In the genomic region with DNA sequence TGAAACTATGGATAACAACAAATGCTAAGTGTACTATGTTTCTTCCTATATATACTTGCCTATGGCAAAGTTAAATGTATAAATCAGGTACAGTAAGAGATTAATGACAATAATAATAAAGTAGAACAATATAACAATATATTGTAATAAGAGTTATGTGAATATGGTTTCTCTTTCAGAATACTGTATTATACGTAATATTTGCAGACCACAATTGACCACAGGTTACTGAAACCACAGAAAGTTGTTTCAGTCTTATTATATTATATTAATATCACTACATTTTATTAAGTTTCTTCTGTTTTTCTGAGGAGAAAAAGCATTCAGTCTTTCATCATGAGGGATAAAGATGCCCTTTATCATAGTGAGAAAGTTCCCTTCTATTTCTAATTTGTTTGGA, we compare ENCODE assay signal across 25 cellular contexts.
"Had no signal": no experiment of that assay in that cellular context is flagged by ENCODE, and none has a peak within 500 bp of the region (broad histone marks: within the 10 kb centered on the region; RNA-seq: fewer than 3 reads in every experiment).

No MANE protein-coding gene starts in this region.

- H3K9me3 ChIP-seq: SK-N-SH had no signal

- H3K27ac ChIP-seq: RWPE1 had no signal

- H3K4me3 Mint-ChIP-seq: T-cell; T-helper 1 cell treated with Interleukin-12 subunit alpha and Interleukin-12 subunit beta and Interleukin-4 antibody, amounts not matched to agents 30 μg/mL and 1 μg/mL, for 36 hours had no signal

- H3K36me3 Mint-ChIP-seq: T-cell had no signal

- H3K27ac Mint-ChIP-seq: T-cell; T-helper 1 cell treated with Interleukin-12 subunit alpha and Interleukin-12 subunit beta and Interleukin-4 antibody, amounts not matched to agents 30 μg/mL and 1 μg/mL, for 36 hours had no signal

- DNase-seq: IMR-90, Kasumi-1, KG1, MM.1S, NCI-H1092 treated with DMSO at 0.1 percent for 48 hours, NCI-H1436, NCI-H187, NCI-H2029, NCI-H2081 treated with DMSO at 0.1 percent for 48 hours, NCI-H2171, NCI-H226, NCI-H446, NCI-H510A, NCI-H524 treated with DMSO at 0.1 percent for 48 hours, NCI-H69, NCI-H774, PC-3, SHP77, SK-N-SH, SW 1271, T-cell had no signal

- H3K4me1 Mint-ChIP-seq: T-cell had no signal

- ATAC-seq: HepG2, Panc1, PC-3, T-cell had no signal

- H3K4me2 ChIP-seq: SK-N-SH had no signal

- H3K9ac ChIP-seq: SK-N-SH had no signal
